ENCODE assay signal across 29 cellular contexts in genomic region chr11:11818529-11819121, GRCh38.
"Had no signal": no experiment of that assay in that cellular context is flagged by ENCODE, and none has a peak within 500 bp of the region (broad histone marks: within the 10 kb centered on the region; RNA-seq: fewer than 3 reads in every experiment).

No MANE protein-coding gene starts in this region.

- H3K9me3 ChIP-seq: esophagus muscularis mucosa, gastrocnemius medialis had no signal

- H3K9me3 Mint-ChIP-seq: activated CD4-positive, alpha-beta memory T cell treated with anti-CD3 and anti-CD28 coated beads for 36 hours; activated naive CD4-positive, alpha-beta T cell treated with anti-CD3 and anti-CD28 coated beads for 36 hours; activated naive CD4-positive, alpha-beta T cell treated with anti-CD3 and anti-CD28 coated beads, Interleukin-2, amount 50 U/mL, for 24 hours; activated naive CD8-positive, alpha-beta T cell treated with anti-CD3 and anti-CD28 coated beads, Interleukin-2, amount 10 ng/mL, durations not matched to agents 7 days and 5 days; activated T-helper 1 cell treated with anti-CD3 and anti-CD28 coated beads, Interleukin-12 subunit alpha, Interleukin-12 subunit beta, Interleukin-2, Interleukin-4 antibody, amounts not matched to agents 30 ng/mL and 10 ng/mL and 1 ng/mL, durations not matched to agents 14 hours and 24 hours and 36 hours; activated T-helper 2 cell treated with anti-CD3 and anti-CD28 coated beads, Interferon-gamma antibody, Interleukin-2, Interleukin-4, amounts not matched to agents 10 μg/mL and 5 μg/mL and 100 μg/mL, durations not matched to agents 14 hours and 24 hours and 36 hours; central memory CD8-positive, alpha-beta T cell; effector memory CD8-positive, alpha-beta T cell had no signal

- H3K27ac Mint-ChIP-seq: activated CD4-positive, alpha-beta memory T cell treated with anti-CD3 and anti-CD28 coated beads for 36 hours; activated CD8-positive, alpha-beta memory T cell treated with anti-CD3 and anti-CD28 coated beads, Interleukin-2, amount 10 ng/mL, durations not matched to agents 7 days and 5 days; activated CD8-positive, alpha-beta T cell treated with anti-CD3 and anti-CD28 coated beads, Interleukin-2, amount 10 ng/mL, durations not matched to agents 7 days and 5 days; activated naive CD4-positive, alpha-beta T cell treated with anti-CD3 and anti-CD28 coated beads for 36 hours; activated naive CD4-positive, alpha-beta T cell treated with anti-CD3 and anti-CD28 coated beads, Interleukin-2, amount 50 U/mL, for 24 hours; activated naive CD8-positive, alpha-beta T cell treated with anti-CD3 and anti-CD28 coated beads, Interleukin-2, amount 10 ng/mL, durations not matched to agents 7 days and 5 days; activated T-helper 1 cell treated with anti-CD3 and anti-CD28 coated beads, Interleukin-12 subunit alpha, Interleukin-12 subunit beta, Interleukin-2, Interleukin-4 antibody, amounts not matched to agents 30 ng/mL and 10 ng/mL and 1 ng/mL, durations not matched to agents 14 hours and 24 hours and 36 hours; activated T-helper 2 cell treated with anti-CD3 and anti-CD28 coated beads, Interferon-gamma antibody, Interleukin-2, Interleukin-4, amounts not matched to agents 10 μg/mL and 5 μg/mL and 100 μg/mL, durations not matched to agents 14 hours and 24 hours and 36 hours; effector memory CD8-positive, alpha-beta T cell had no signal

- H3K36me3 ChIP-seq: brain microvascular endothelial cell, esophagus muscularis mucosa, gastrocnemius medialis, heart left ventricle had no signal

- ATAC-seq: activated CD8-positive, alpha-beta memory T cell treated with anti-CD3 and anti-CD28 coated beads, Interleukin-2, amount 10 ng/mL, durations not matched to agents 7 days and 5 days; activated CD8-positive, alpha-beta T cell treated with anti-CD3 and anti-CD28 coated beads, Interleukin-2, amount 10 ng/mL, durations not matched to agents 7 days and 5 days; effector memory CD8-positive, alpha-beta T cell; foreskin keratinocyte; gastrocnemius medialis had no signal

- H3K27me3 Mint-ChIP-seq: activated naive CD4-positive, alpha-beta T cell treated with anti-CD3 and anti-CD28 coated beads, Interleukin-2, amount 50 U/mL, for 24 hours had no signal

- H3K4me3 ChIP-seq: esophagus muscularis mucosa, gastrocnemius medialis, heart left ventricle had no signal

- H3K36me3 Mint-ChIP-seq: activated CD4-positive, alpha-beta memory T cell treated with anti-CD3 and anti-CD28 coated beads for 36 hours; activated CD8-positive, alpha-beta memory T cell treated with anti-CD3 and anti-CD28 coated beads, Interleukin-2, amount 10 ng/mL, durations not matched to agents 7 days and 5 days; activated naive CD4-positive, alpha-beta T cell treated with anti-CD3 and anti-CD28 coated beads, Interleukin-2, amount 50 U/mL, for 24 hours; activated naive CD8-positive, alpha-beta T cell treated with anti-CD3 and anti-CD28 coated beads, Interleukin-2, amount 10 ng/mL, durations not matched to agents 7 days and 5 days had no signal

- H3K27ac ChIP-seq: brain microvascular endothelial cell, esophagus muscularis mucosa, foreskin keratinocyte, gastrocnemius medialis, heart left ventricle had no signal

- H3K27me3 ChIP-seq: brain microvascular endothelial cell, esophagus muscularis mucosa, foreskin keratinocyte, gastrocnemius medialis, heart left ventricle had no signal

- DNase-seq: activated CD4-positive, alpha-beta memory T cell treated with anti-CD3 and anti-CD28 coated beads for 36 hours; activated CD4-positive, alpha-beta T cell treated with anti-CD3 and anti-CD28 coated beads for 48 hours; activated CD4-positive, CD25-positive, alpha-beta regulatory T cell; activated CD8-positive, alpha-beta memory T cell treated with anti-CD3 and anti-CD28 coated beads, Interleukin-2, amount 10 ng/mL, durations not matched to agents 7 days and 5 days; activated CD8-positive, alpha-beta memory T cell treated with anti-CD3 and anti-CD28 coated beads, Interleukin-2, amount 50 U/mL, for 4 hours; activated CD8-positive, alpha-beta T cell treated with anti-CD3 and anti-CD28 coated beads, Interleukin-2, amount 10 ng/mL, durations not matched to agents 7 days and 5 days; activated effector memory CD4-positive, alpha-beta T cell treated with anti-CD3 and anti-CD28 coated beads, Interleukin-2, amount 50 U/mL, for 16 hours; activated naive CD4-positive, alpha-beta T cell treated with anti-CD3 and anti-CD28 coated beads for 36 hours; activated naive CD8-positive, alpha-beta T cell treated with anti-CD3 and anti-CD28 coated beads, Interleukin-2, amount 10 ng/mL, durations not matched to agents 7 days and 5 days; activated T-cell treated with anti-CD3 and anti-CD28 coated beads, Interleukin-2, amount 50 U/mL, for 1 hour; activated T-cell treated with anti-CD3 and anti-CD28 coated beads, Interleukin-2, amount 50 U/mL, for 48 hours; amniotic stem cell; anterior cingulate cortex; brain microvascular endothelial cell; cortex of kidney; dermis blood vessel endothelial cell; effector CD4-positive, alpha-beta T cell; effector memory CD8-positive, alpha-beta T cell; erythroblast; foreskin keratinocyte; gastrocnemius medialis; glutamatergic neuron; heart left ventricle; T-helper 2 cell had no signal

- H3K4me1 ChIP-seq: foreskin keratinocyte had no signal

- H3K4me3 Mint-ChIP-seq: activated CD4-positive, alpha-beta memory T cell treated with anti-CD3 and anti-CD28 coated beads for 36 hours; activated CD8-positive, alpha-beta memory T cell treated with anti-CD3 and anti-CD28 coated beads, Interleukin-2, amount 10 ng/mL, durations not matched to agents 7 days and 5 days; activated CD8-positive, alpha-beta T cell treated with anti-CD3 and anti-CD28 coated beads, Interleukin-2, amount 10 ng/mL, durations not matched to agents 7 days and 5 days; activated naive CD4-positive, alpha-beta T cell treated with anti-CD3 and anti-CD28 coated beads for 36 hours; activated naive CD4-positive, alpha-beta T cell treated with anti-CD3 and anti-CD28 coated beads, Interleukin-2, amount 50 U/mL, for 24 hours; activated naive CD8-positive, alpha-beta T cell treated with anti-CD3 and anti-CD28 coated beads, Interleukin-2, amount 10 ng/mL, durations not matched to agents 7 days and 5 days; activated T-helper 1 cell treated with anti-CD3 and anti-CD28 coated beads, Interleukin-12 subunit alpha, Interleukin-12 subunit beta, Interleukin-2, Interleukin-4 antibody, amounts not matched to agents 30 ng/mL and 10 ng/mL and 1 ng/mL, durations not matched to agents 14 hours and 24 hours and 36 hours; central memory CD8-positive, alpha-beta T cell; effector memory CD8-positive, alpha-beta T cell had no signal

- H3K4me1 Mint-ChIP-seq: activated CD8-positive, alpha-beta memory T cell treated with anti-CD3 and anti-CD28 coated beads, Interleukin-2, amount 10 ng/mL, durations not matched to agents 7 days and 5 days; activated naive CD4-positive, alpha-beta T cell treated with anti-CD3 and anti-CD28 coated beads, Interleukin-2, amount 50 U/mL, for 24 hours; central memory CD8-positive, alpha-beta T cell had no signal
